In the genomic region with DNA sequence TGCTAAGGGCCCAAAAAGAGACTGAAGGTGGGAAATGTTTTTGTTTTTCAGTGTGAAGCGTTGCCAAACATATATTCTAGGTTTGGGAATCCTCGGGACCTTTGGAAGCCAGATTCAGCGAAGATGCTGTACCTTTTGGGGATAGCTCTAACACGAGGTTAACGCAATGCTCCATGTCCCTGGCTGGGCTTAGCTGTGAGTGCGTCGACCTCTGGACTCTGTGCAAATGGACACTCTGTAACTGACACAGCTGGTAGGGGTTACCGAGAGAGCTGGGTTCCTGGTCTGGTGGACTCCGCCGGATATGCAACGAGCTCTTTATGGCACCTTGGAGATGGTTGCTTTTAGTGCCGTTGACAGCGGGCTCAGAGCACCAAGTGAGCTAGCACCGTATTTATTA, we compare ENCODE assay signal across 11 cellular contexts. TPM values are rescaled to one million over a fixed set of nuclear protein-coding genes. Genes with fewer than 3 reads are reported as not detected.
DNase-seq lines count a peak whose midpoint lies in the region; ATAC-seq and TF ChIP-seq lines count a peak whose summit lies in the region.
"Had no signal": no experiment of that assay in that cellular context is flagged by ENCODE, and none has a peak within 500 bp of the region (broad histone marks: within the 10 kb centered on the region; RNA-seq: fewer than 3 reads in every experiment).

No MANE protein-coding gene starts in this region.

- H3K36me3 Mint-ChIP-seq in activated CD4-positive, alpha-beta T cell treated with anti-CD3 and anti-CD28 coated beads, Interleukin-2, amount 10 ng/mL, durations not matched to agents 24 days and 14 days (ENCODE audit: low read depth): no peaks in the 10 kb centered on the region
- no peaks in the 10 kb centered on the region for H3K36me3 Mint-ChIP-seq in activated T-helper 17 cell treated with anti-CD3 and anti-CD28 coated beads, Interleukin-2, amount 50 U/mL, for 72 hours (ENCODE audit: low read depth)

- ATAC-seq in activated T-helper 17 cell treated with anti-CD3 and anti-CD28 coated beads, Interleukin-2, amount 50 U/mL, for 72 hours (replicated peaks): no peak

- peak overlapping the region; percentile 81 for H3K4me3 Mint-ChIP-seq in activated CD4-positive, alpha-beta T cell treated with anti-CD3 and anti-CD28 coated beads, Interleukin-2, amount 10 ng/mL, durations not matched to agents 24 days and 14 days
- peak overlapping the region; percentile 69 for H3K4me3 Mint-ChIP-seq in activated T-helper 17 cell treated with anti-CD3 and anti-CD28 coated beads, Interleukin-2, amount 50 U/mL, for 72 hours

- peaks cover 7% of the 10 kb centered on the region for H3K4me1 Mint-ChIP-seq in activated CD4-positive, alpha-beta T cell treated with anti-CD3 and anti-CD28 coated beads, Interleukin-2, amount 10 ng/mL, durations not matched to agents 24 days and 14 days
- H3K4me1 Mint-ChIP-seq in activated T-helper 17 cell treated with anti-CD3 and anti-CD28 coated beads, Interleukin-2, amount 50 U/mL, for 72 hours: peaks cover 5% of the 10 kb centered on the region

- no peak overlapping the region for H3K27ac Mint-ChIP-seq in activated CD4-positive, alpha-beta T cell treated with anti-CD3 and anti-CD28 coated beads, Interleukin-2, amount 10 ng/mL, durations not matched to agents 24 days and 14 days
- H3K27ac Mint-ChIP-seq in activated T-helper 17 cell treated with anti-CD3 and anti-CD28 coated beads, Interleukin-2, amount 50 U/mL, for 72 hours: no peak overlapping the region

- H3K27me3 ChIP-seq in layer of hippocampus (ENCODE audit: control insufficient read depth, insufficient read depth, low read length) (no peaks in the 10 kb centered on the region), skeletal muscle tissue (ENCODE audit: control insufficient read depth in 3 of 3, insufficient read depth in 3 of 3, low read length in 3 of 3) (peaks cover 23 to 28% (median 25%) of the 10 kb centered on the region in 3 donors)

- intact Hi-C loops in activated CD4-positive, alpha-beta T cell treated with anti-CD3 and anti-CD28 coated beads, Interleukin-2, amount 10 ng/mL, durations not matched to agents 24 days and 14 days (cut with micrococcal nuclease): no loop called here

- peak; percentile 48 for DNase-seq in activated CD4-positive, alpha-beta T cell treated with anti-CD3 and anti-CD28 coated beads, Interleukin-2, amount 10 ng/mL, durations not matched to agents 24 days and 14 days
- DNase-seq in activated CD4-positive, alpha-beta T cell treated with anti-CD3 and anti-CD28 coated beads for 48 hours: no peak
- DNase-seq in stimulated activated CD8-positive, alpha-beta memory T cell treated with anti-CD3 and anti-CD28 coated beads, Interleukin-4, amount 100 ng/mL, for 48 hours: no peak
- no peak for DNase-seq in EL
- no peak for DNase-seq in GM20000 (ENCODE audit: low spot score)
- DNase-seq: NCI-H345 had no signal

- H3K4me3 ChIP-seq in skeletal muscle tissue (ENCODE audit: low read length in 3 of 3): peak overlapping the region in 2 of 3 donors; percentile 46 to 58

- no peaks in the 10 kb centered on the region for H3K9me3 Mint-ChIP-seq in activated CD4-positive, alpha-beta T cell treated with anti-CD3 and anti-CD28 coated beads, Interleukin-2, amount 10 ng/mL, durations not matched to agents 24 days and 14 days
- H3K9me3 Mint-ChIP-seq in activated T-helper 17 cell treated with anti-CD3 and anti-CD28 coated beads, Interleukin-2, amount 50 U/mL, for 72 hours: no peaks in the 10 kb centered on the region

- H3K4me1 ChIP-seq in skeletal muscle tissue (ENCODE audit: control insufficient read depth in 3 of 3, insufficient read depth in 3 of 3, low read length in 3 of 3): peaks cover 2 to 7% (median 5%) of the 10 kb centered on the region in 3 donors
- H3K4me1 ChIP-seq: psoas muscle had no signal

- no peaks in the 10 kb centered on the region for H3K9me3 ChIP-seq in skeletal muscle tissue (ENCODE audit: control insufficient read depth in 3 of 3, low read length in 3 of 3)
- H3K9me3 ChIP-seq: psoas muscle, tibial artery had no signal

- peak overlapping the region in 1 of 3 donors; percentile 40 for H3K9ac ChIP-seq in skeletal muscle tissue (ENCODE audit: low read depth in 1 of 3, low read length in 3 of 3)

- H3K27ac ChIP-seq in layer of hippocampus (ENCODE audit: low read depth, low read length) (peak overlapping the region; percentile 83), skeletal muscle tissue (ENCODE audit: low read depth, low read length) (no peak overlapping the region)
- H3K27ac ChIP-seq: psoas muscle had no signal

- TF ChIP-seq CTCF in GM20000 (IDR thresholded peaks at IDR 0.05; ENCODE audit: extremely low read depth, missing control alignments): no peak

- H3K27me3 Mint-ChIP-seq in activated CD4-positive, alpha-beta T cell treated with anti-CD3 and anti-CD28 coated beads, Interleukin-2, amount 10 ng/mL, durations not matched to agents 24 days and 14 days: peaks cover 43% of the 10 kb centered on the region
- peaks cover 31% of the 10 kb centered on the region for H3K27me3 Mint-ChIP-seq in activated T-helper 17 cell treated with anti-CD3 and anti-CD28 coated beads, Interleukin-2, amount 50 U/mL, for 72 hours

- H3K36me3 ChIP-seq in skeletal muscle tissue (ENCODE audit: control insufficient read depth in 3 of 3, insufficient read depth in 3 of 3, low read length in 3 of 3): no peaks in the 10 kb centered on the region
- H3K36me3 ChIP-seq: tibial artery had no signal

RNA-seq across cellular contexts. Expression of gene SH3GL3, which starts 0.7 kb away (rescaled TPM):
- not detected in 2 replicates for total RNA-seq in activated CD4-positive, alpha-beta T cell treated with anti-CD3 and anti-CD28 coated beads, Interleukin-2, amount 10 ng/mL, durations not matched to agents 24 days and 14 days
- total RNA-seq in activated T-helper 17 cell treated with anti-CD3 and anti-CD28 coated beads, Interleukin-2, amount 50 U/mL, for 72 hours: under 1 TPM in 1 of 2 donors, not detected in 1; 0.74 TPM
- total RNA-seq in skeletal muscle tissue: 6.3 TPM
- total RNA-seq: psoas muscle had no signal
